In genomic region chr10:50067546-50068351, GRCh38 we compare ENCODE assay signal across 8 cellular contexts. TPM values are rescaled to one million over a fixed set of nuclear protein-coding genes. Genes with fewer than 3 reads are reported as not detected.
DNase-seq lines count a peak whose midpoint lies in the region; ATAC-seq and TF ChIP-seq lines count a peak whose summit lies in the region.
"Not testable (repeated sequence)": the region's sequence is repeated elsewhere in the genome, so short reads cannot be mapped to it uniquely, and the experiment has no call there.

Gene WASHC2A (plus strand): TSS chr10:50067954. CDS start chr10:50068006, 52 bp downstream.

- peak within 1 kb of the TSS; percentile 90 for H3K9ac ChIP-seq in skeletal muscle satellite cell (ENCODE audit: low read depth, low read length)

- H3K36me3 ChIP-seq in skeletal muscle satellite cell (ENCODE audit: insufficient read depth, low read length), result not testable (repeated sequence)

- H3K4me3 Mint-ChIP-seq in MCF 10A (ENCODE audit: unreplicated experiment), result peak within 1 kb of the TSS; percentile 76

- CTCF ChIA-PET in MCF 10A (lab: Yijun Ruan, JAX), result not testable (repeated sequence)

- POLR2A ChIA-PET in MCF 10A (lab: Yijun Ruan, JAX), result interaction anchor here (0.8 to 0.9 kb wide), 2 partner anchors 555 to 557 kb away, joined by 3 to 4 read pairs; no protein-coding TSS in a partner anchor

- DNase-seq in 8988T (peak; percentile 39), NCI-H2171 (lab: John Stamatoyannopoulos, UW) (peak; percentile 50), MCF 10A (ENCODE audit: unreplicated experiment) (peak; percentile 81)

- peaks cover 13% of the 10 kb centered on the region for H3K36me3 Mint-ChIP-seq in MCF 10A (ENCODE audit: insufficient read depth, unreplicated experiment)

- H3K4me2 ChIP-seq in skeletal muscle satellite cell (ENCODE audit: low read length), result peak within 1 kb of the TSS; percentile 80

- H3K4me1 Mint-ChIP-seq in MCF 10A (ENCODE audit: insufficient read depth, unreplicated experiment), result not testable (repeated sequence)

- H3K27ac Mint-ChIP-seq in MCF 10A (ENCODE audit: low read depth, unreplicated experiment), result peak within 1 kb of the TSS; percentile 70

- H3K27me3 Mint-ChIP-seq in MCF 10A (ENCODE audit: insufficient read depth, unreplicated experiment), result not testable (repeated sequence)

- intact Hi-C loops in MCF 10A (cut with micrococcal nuclease), result not testable (repeated sequence)

- H3K27ac ChIP-seq in VCaP, result 0 out of 2 replicates have a peak within 1 kb of the TSS, but pooled peaks have one; percentile 31

- not testable (repeated sequence) for BruUV-seq in MCF 10A (replicated peaks; lab: Mats Ljungman, UMichigan)

- not testable (repeated sequence) for H3K27me3 ChIP-seq in skeletal muscle satellite cell (ENCODE audit: control insufficient read depth, insufficient read depth, low read length)

- peak; percentile 95 for ATAC-seq in GM18867 (IDR thresholded peaks at IDR 0.05; ENCODE audit: unreplicated experiment)
- peak; percentile 98 for ATAC-seq in HG03066 (IDR thresholded peaks at IDR 0.05; ENCODE audit: low read depth, unreplicated experiment)

- not testable (repeated sequence) for H3K9me3 ChIP-seq in iPS-18c (ENCODE audit: control insufficient read depth, insufficient read depth, low read length); skeletal muscle satellite cell (replicated peaks; ENCODE audit: low read length)

- H3K4me3 ChIP-seq in iPS-18c (ENCODE audit: insufficient read depth, low read depth, low read length) (peak within 1 kb of the TSS; percentile 66), skeletal muscle satellite cell (ENCODE audit: low read length) (peak within 1 kb of the TSS; percentile 93)

- not testable (repeated sequence) for H3K9me3 Mint-ChIP-seq in MCF 10A (ENCODE audit: unreplicated experiment)

- not testable (repeated sequence) for TF ChIP-seq CTCF in VCaP (conservative IDR thresholded peaks at IDR 0.05); MCF 10A (IDR thresholded peaks at IDR 0.05; ENCODE audit: unreplicated experiment)

- not testable (repeated sequence) for H3K4me1 ChIP-seq in skeletal muscle satellite cell (ENCODE audit: control insufficient read depth, insufficient read depth, low read length)

RNA-seq across cellular contexts. Expression of gene WASHC2A, which starts in this region (rescaled TPM):
- 19.3 and 28.0 TPM in 2 replicates for total RNA-seq in MCF 10A (2022)
- total RNA-seq in skeletal muscle satellite cell (2012; rRNA removed), result 31.9 and 34.5 TPM in 2 replicates

Comparison
In these comparisons a context has a peak if more than half of its experiments do, and no peak if none do; other contexts are left out.
1. Peak in every context shown above with its lines: DNase-seq, ATAC-seq, H3K4me3 ChIP-seq and H3K27ac ChIP-seq.